Comparison of ENCODE assay signal across 8 cellular contexts in the genomic region with DNA sequence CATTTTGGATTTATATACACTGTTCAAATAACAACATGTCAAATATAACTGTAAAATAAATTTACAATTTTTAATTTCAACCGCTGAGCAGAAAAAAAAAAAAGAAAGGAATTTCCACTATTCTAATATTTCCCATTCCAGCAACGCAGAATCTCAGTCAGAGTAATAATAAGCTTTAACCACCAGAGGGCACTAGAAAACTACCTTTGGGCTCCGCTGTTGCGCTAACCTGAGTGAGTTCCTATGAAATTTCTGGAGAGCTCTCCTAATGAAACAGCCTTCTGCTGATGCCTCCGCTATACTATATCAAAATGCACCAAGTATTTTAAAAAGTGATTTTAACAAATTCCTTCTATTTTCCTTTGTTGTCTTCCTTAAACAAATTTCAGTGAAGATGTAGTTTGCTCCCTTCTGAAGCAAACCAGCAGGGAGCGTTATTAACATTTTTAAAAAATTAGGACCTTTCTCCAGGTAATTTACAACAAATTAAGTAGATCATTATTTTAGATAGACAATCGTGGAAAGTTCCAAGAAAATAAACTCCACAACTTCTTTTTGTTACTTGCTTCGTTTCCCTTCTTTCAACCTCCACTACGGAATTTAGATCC. TPM values are rescaled to one million over a fixed set of nuclear protein-coding genes. Genes with fewer than 3 reads are reported as not detected.
A peak's percentile ranks its signal among the peaks of the same experiment; 100 is the strongest.
DNase-seq lines count a peak whose midpoint lies in the region; ATAC-seq, FAIRE-seq and TF ChIP-seq lines count a peak whose summit lies in the region.

No MANE protein-coding gene starts in this region.

- H3K27ac ChIP-seq in Panc1 (ENCODE audit: low read length), result no peak overlapping the region

- peaks cover 12% of the 10 kb centered on the region for H3K27me3 Mint-ChIP-seq in MCF 10A (ENCODE audit: insufficient read depth, unreplicated experiment)

- TF ChIP-seq CTCF in Panc1 (IDR thresholded peaks at IDR 0.05), result peak; percentile 81
- TF ChIP-seq CTCF in MCF 10A (IDR thresholded peaks at IDR 0.05; ENCODE audit: unreplicated experiment), result peak; percentile 67

- CTCF ChIA-PET in Panc1 (lab: Charles Lee), result interaction anchor here (0.5 to 1.3 kb wide), 12 partner anchors 24 to 776 kb away, joined by 3 to 11 read pairs (median 4); no protein-coding TSS in a partner anchor
- CTCF ChIA-PET in MCF 10A (lab: Yijun Ruan, JAX), result interaction anchor here (0.6 to 9.7 kb wide), 62 partner anchors 8 to 1941 kb away, joined by 3 to 145 read pairs (median 4); a partner anchor contains a TSS

- BruUV-seq in Panc1 (replicated peaks; lab: Mats Ljungman, UMichigan) (no TSS peak), MCF 10A (replicated peaks; lab: Mats Ljungman, UMichigan) (no TSS peak)

- no peak for FAIRE-seq in HTR-8/SVneo (lab: Jason Lieb, UNC)

- H3K36me3 ChIP-seq in Panc1 (ENCODE audit: control insufficient read depth, insufficient read depth, low read length), result no peaks in the 10 kb centered on the region

- H3K27me3 ChIP-seq in Panc1 (ENCODE audit: control insufficient read depth, insufficient read depth, low read length), result peaks cover 2% of the 10 kb centered on the region; the same call in 1 of the 2 replicates

- peak; percentile 83 for ATAC-seq in GM21529 (IDR thresholded peaks at IDR 0.05; ENCODE audit: unreplicated experiment)
- peak; percentile 88 for ATAC-seq in Panc1
- ATAC-seq in stimulated activated effector memory CD8-positive, alpha-beta T cell treated with anti-CD3 and anti-CD28 coated beads, Interleukin-12 subunit alpha, Interleukin-12 subunit beta, amount 100 ng/mL, for 72 hours, result peak; percentile 63

- no peaks in the 10 kb centered on the region for H3K9me3 ChIP-seq in Panc1 (ENCODE audit: control insufficient read depth, insufficient read depth, low read depth, low read length)

- intact Hi-C loops in Panc1 (cut with micrococcal nuclease; ENCODE audit: unreplicated experiment) (loop anchor here (5.0 to 10.0 kb wide), 3 partner anchors 35 to 710 kb away; no protein-coding TSS in a partner anchor), MCF 10A (cut with micrococcal nuclease) (loop anchor here (1.0 to 10.0 kb wide), 4 partner anchors 190 to 708 kb away; no protein-coding TSS in a partner anchor)

- POLR2A ChIA-PET in Panc1 (lab: Charles Lee), result no interaction called here
- POLR2A ChIA-PET in MCF 10A (lab: Yijun Ruan, JAX), result no interaction called here

- DNase-seq in activated gamma-delta T cell treated with Interleukin-2 at 50 U/mL for 16 hours (peak; percentile 14), activated gamma-delta T cell (lab: John Stamatoyannopoulos, UW) (no peak), HTR-8/SVneo (ENCODE audit: insufficient read length, low spot score) (peak; percentile 38), Panc1 (ENCODE audit: low read depth, low spot score) (no peak), MCF 10A (ENCODE audit: unreplicated experiment) (peak; percentile 72), iris pigment epithelial cell (ENCODE audit: low read depth) (peak; percentile 45)
- DNase-seq in stimulated activated effector memory CD8-positive, alpha-beta T cell treated with anti-CD3 and anti-CD28 coated beads, Interleukin-12 subunit alpha, Interleukin-12 subunit beta, amount 100 ng/mL, for 72 hours (ENCODE audit: low spot score in 2 of 2), result no peak

- H3K4me3 ChIP-seq in Panc1 (ENCODE audit: low read depth in 2 of 2, low read length in 2 of 2), result no peak overlapping the region

- H3K4me3 Mint-ChIP-seq in MCF 10A (ENCODE audit: unreplicated experiment), result no peak overlapping the region
- no peak overlapping the region for H3K4me3 Mint-ChIP-seq in stimulated activated effector memory CD8-positive, alpha-beta T cell treated with anti-CD3 and anti-CD28 coated beads, Interleukin-12 subunit alpha, Interleukin-12 subunit beta, amount 100 ng/mL, for 72 hours

- no peak overlapping the region for H3K27ac Mint-ChIP-seq in MCF 10A (ENCODE audit: low read depth, unreplicated experiment)
- no peak overlapping the region for H3K27ac Mint-ChIP-seq in stimulated activated effector memory CD8-positive, alpha-beta T cell treated with anti-CD3 and anti-CD28 coated beads, Interleukin-12 subunit alpha, Interleukin-12 subunit beta, amount 100 ng/mL, for 72 hours

- in situ Hi-C loops in Panc1 (cut with HindIII; ENCODE audit: low pct_unique_long_range_greater_than_20kb, low sequenced_read_pairs), result no loop called here

- no peaks in the 10 kb centered on the region for H3K4me1 ChIP-seq in Panc1 (ENCODE audit: control insufficient read depth, insufficient read depth, low read length)

- H3K4me1 Mint-ChIP-seq in MCF 10A (ENCODE audit: insufficient read depth, unreplicated experiment), result no peaks in the 10 kb centered on the region
- peaks cover 13% of the 10 kb centered on the region for H3K4me1 Mint-ChIP-seq in stimulated activated effector memory CD8-positive, alpha-beta T cell treated with anti-CD3 and anti-CD28 coated beads, Interleukin-12 subunit alpha, Interleukin-12 subunit beta, amount 100 ng/mL, for 72 hours

- H3K36me3 Mint-ChIP-seq in MCF 10A (ENCODE audit: insufficient read depth, unreplicated experiment), result no peaks in the 10 kb centered on the region
- no peaks in the 10 kb centered on the region for H3K36me3 Mint-ChIP-seq in stimulated activated effector memory CD8-positive, alpha-beta T cell treated with anti-CD3 and anti-CD28 coated beads, Interleukin-12 subunit alpha, Interleukin-12 subunit beta, amount 100 ng/mL, for 72 hours

- H3K9me3 Mint-ChIP-seq in MCF 10A (ENCODE audit: unreplicated experiment), result no peaks in the 10 kb centered on the region
- no peaks in the 10 kb centered on the region for H3K9me3 Mint-ChIP-seq in stimulated activated effector memory CD8-positive, alpha-beta T cell treated with anti-CD3 and anti-CD28 coated beads, Interleukin-12 subunit alpha, Interleukin-12 subunit beta, amount 100 ng/mL, for 72 hours

RNA-seq across cellular contexts. Expression of a gene that starts 23.0 kb away (rescaled TPM):
- total RNA-seq in Panc1 (2021; ENCODE audit: unreplicated experiment) (not detected), MCF 10A (2022) (not detected in 2 replicates)
- polyA plus RNA-seq in Panc1 (2012; ENCODE audit: insufficient read length), result not detected

RNA-seq across cellular contexts. Expression of a gene that starts 45.1 kb away (rescaled TPM):
- total RNA-seq in Panc1 (2021; ENCODE audit: unreplicated experiment) (0.08 TPM), MCF 10A (2022) (not detected in 2 replicates)
- polyA plus RNA-seq in Panc1 (2012; ENCODE audit: insufficient read length), result not detected

Comparison
In these comparisons a context has a peak if more than half of its experiments do, and no peak if none do; other contexts are left out.
1. DNase-seq: peak in activated gamma-delta T cell treated with Interleukin-2 at 50 U/mL for 16 hours (single experiment), HTR-8/SVneo (single experiment), MCF 10A (single experiment) and iris pigment epithelial cell (single experiment); none in activated gamma-delta T cell (single experiment), Panc1 (single experiment) and stimulated activated effector memory CD8-positive, alpha-beta T cell treated with anti-CD3 and anti-CD28 coated beads, Interleukin-12 subunit alpha, Interleukin-12 subunit beta, amount 100 ng/mL, for 72 hours (0 of 2).
2. Peak in every context shown above with its lines, with median percentiles within 50 percentile points of each other: ATAC-seq.